In the genomic region with DNA sequence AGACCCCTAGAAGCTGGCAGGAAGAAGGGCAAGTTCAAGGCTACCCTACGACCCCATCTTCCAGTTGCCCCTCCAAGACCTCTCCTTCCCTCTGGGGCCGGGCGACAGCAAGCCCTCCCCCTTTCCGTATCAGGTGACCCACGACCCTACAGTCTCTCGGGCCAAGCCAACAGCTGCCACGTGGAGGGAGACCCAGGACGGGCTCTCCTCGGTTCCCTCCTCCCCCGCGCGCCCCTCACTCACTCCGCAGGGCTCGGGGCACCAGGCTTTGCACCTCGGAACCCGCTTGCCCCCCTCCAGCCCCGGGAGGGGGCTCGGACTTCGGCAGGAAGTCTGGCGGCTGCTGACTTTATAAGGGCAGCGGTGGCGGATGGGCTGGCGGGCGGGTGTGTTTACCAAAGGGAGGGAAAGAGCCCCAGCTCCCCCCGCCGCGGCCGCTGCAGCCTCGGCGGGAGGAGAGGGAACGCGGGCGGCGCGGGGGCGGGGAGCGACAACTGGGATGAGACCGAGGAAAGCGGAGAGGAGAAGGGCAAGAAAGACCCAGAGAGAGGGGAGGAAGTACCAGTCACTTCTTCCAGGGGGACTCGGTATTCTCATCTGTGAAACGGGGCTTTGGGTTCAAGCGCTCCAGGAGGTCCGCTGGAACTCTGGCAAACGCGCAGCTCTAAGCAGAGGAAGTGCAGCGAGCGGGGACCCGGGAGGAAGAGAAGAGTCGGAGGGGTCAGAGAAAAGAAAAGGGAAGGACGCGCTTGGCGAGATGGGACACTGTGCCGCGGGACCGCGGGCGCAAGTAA, we compare ENCODE assay signal across 1 cellular context.
TF ChIP-seq lines count a peak whose summit lies in the region.

No MANE protein-coding gene starts in this region.

TF ChIP-seq in HepG2, 621 proteins besides CTCF, POLR2A, EP300 and RAD21 (continued from another document and continues in another):
- TF ChIP-seq, protein P1, sequence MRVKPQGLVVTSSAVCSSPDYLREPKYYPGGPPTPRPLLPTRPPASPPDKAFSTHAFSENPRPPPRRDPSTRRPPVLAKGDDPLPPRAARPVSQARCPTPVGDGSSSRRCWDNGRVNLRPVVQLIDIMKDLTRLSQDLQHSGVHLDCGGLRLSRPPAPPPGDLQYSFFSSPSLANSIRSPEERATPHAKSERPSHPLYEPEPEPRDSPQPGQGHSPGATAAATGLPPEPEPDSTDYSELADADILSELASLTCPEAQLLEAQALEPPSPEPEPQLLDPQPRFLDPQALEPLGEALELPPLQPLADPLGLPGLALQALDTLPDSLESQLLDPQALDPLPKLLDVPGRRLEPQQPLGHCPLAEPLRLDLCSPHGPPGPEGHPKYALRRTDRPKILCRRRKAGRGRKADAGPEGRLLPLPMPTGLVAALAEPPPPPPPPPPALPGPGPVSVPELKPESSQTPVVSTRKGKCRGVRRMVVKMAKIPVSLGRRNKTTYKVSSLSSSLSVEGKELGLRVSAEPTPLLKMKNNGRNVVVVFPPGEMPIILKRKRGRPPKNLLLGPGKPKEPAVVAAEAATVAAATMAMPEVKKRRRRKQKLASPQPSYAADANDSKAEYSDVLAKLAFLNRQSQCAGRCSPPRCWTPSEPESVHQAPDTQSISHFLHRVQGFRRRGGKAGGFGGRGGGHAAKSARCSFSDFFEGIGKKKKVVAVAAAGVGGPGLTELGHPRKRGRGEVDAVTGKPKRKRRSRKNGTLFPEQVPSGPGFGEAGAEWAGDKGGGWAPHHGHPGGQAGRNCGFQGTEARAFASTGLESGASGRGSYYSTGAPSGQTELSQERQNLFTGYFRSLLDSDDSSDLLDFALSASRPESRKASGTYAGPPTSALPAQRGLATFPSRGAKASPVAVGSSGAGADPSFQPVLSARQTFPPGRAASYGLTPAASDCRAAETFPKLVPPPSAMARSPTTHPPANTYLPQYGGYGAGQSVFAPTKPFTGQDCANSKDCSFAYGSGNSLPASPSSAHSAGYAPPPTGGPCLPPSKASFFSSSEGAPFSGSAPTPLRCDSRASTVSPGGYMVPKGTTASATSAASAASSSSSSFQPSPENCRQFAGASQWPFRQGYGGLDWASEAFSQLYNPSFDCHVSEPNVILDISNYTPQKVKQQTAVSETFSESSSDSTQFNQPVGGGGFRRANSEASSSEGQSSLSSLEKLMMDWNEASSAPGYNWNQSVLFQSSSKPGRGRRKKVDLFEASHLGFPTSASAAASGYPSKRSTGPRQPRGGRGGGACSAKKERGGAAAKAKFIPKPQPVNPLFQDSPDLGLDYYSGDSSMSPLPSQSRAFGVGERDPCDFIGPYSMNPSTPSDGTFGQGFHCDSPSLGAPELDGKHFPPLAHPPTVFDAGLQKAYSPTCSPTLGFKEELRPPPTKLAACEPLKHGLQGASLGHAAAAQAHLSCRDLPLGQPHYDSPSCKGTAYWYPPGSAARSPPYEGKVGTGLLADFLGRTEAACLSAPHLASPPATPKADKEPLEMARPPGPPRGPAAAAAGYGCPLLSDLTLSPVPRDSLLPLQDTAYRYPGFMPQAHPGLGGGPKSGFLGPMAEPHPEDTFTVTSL (CRISPR knock-in tag; IDR thresholded peaks at IDR 0.05; ENCODE audit: borderline replicate concordance) = no peak
- TF ChIP-seq YEATS2 (CRISPR knock-in tag; IDR thresholded peaks at IDR 0.05; ENCODE audit: borderline replicate concordance) (peak; percentile 29; the same call in 1 of the 2 replicates), CC2D1A (CRISPR knock-in tag; IDR thresholded peaks at IDR 0.05) (no peak), ZNF629 (CRISPR knock-in tag; conservative IDR thresholded peaks at IDR 0.05) (peak; percentile 93), ELF1 (CRISPR knock-in tag; IDR thresholded peaks at IDR 0.05) (peak; percentile 38; the same call in 1 of the 2 replicates), SMC3 (IDR thresholded peaks at IDR 0.05; ENCODE audit: low read length) (no peak), KDM4B (CRISPR knock-in tag; IDR thresholded peaks at IDR 0.05) (0 out of 2 replicates have a peak, but pooled peaks have one; percentile 70), ZNF780A (CRISPR knock-in tag; IDR thresholded peaks at IDR 0.05) (no peak), GABPB1 (CRISPR knock-in tag; IDR thresholded peaks at IDR 0.05) (peak; percentile 64; the same call in 1 of the 2 replicates), ZMYM3 (CRISPR knock-in tag; IDR thresholded peaks at IDR 0.05) (peak; percentile 81), NR2F2 (IDR thresholded peaks at IDR 0.05; ENCODE audit: borderline replicate concordance, low read depth) (peak; percentile 28; the same call in 1 of the 2 replicates), CENPT (CRISPR knock-in tag; IDR thresholded peaks at IDR 0.05; ENCODE audit: low read depth) (no peak), PTBP1 (IDR thresholded peaks at IDR 0.05; ENCODE audit: low read depth, low read length, poor library complexity, severe bottlenecking) (peak; percentile 35), ARNTL (CRISPR knock-in tag; IDR thresholded peaks at IDR 0.05) (peak; percentile 45), RARG (CRISPR knock-in tag; IDR thresholded peaks at IDR 0.05; ENCODE audit: low read depth) (no peak), GATA4 (IDR thresholded peaks at IDR 0.05; ENCODE audit: borderline replicate concordance, low read depth) (peak; percentile 47; the same call in 1 of the 2 replicates), ETV6 (CRISPR knock-in tag; conservative IDR thresholded peaks at IDR 0.05) (no peak; the same call in 1 of the 2 replicates)
- TF ChIP-seq, protein P2, sequence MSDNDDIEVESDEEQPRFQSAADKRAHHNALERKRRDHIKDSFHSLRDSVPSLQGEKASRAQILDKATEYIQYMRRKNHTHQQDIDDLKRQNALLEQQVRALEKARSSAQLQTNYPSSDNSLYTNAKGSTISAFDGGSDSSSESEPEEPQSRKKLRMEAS (IDR thresholded peaks at IDR 0.05) = peak; percentile 92
- TF ChIP-seq, protein P3, sequence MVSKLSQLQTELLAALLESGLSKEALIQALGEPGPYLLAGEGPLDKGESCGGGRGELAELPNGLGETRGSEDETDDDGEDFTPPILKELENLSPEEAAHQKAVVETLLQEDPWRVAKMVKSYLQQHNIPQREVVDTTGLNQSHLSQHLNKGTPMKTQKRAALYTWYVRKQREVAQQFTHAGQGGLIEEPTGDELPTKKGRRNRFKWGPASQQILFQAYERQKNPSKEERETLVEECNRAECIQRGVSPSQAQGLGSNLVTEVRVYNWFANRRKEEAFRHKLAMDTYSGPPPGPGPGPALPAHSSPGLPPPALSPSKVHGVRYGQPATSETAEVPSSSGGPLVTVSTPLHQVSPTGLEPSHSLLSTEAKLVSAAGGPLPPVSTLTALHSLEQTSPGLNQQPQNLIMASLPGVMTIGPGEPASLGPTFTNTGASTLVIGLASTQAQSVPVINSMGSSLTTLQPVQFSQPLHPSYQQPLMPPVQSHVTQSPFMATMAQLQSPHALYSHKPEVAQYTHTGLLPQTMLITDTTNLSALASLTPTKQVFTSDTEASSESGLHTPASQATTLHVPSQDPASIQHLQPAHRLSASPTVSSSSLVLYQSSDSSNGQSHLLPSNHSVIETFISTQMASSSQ (IDR thresholded peaks at IDR 0.05; ENCODE audit: low read depth) = no peak
- TF ChIP-seq, protein P3 (CRISPR knock-in tag; IDR thresholded peaks at IDR 0.05; ENCODE audit: borderline replicate concordance) = peak; percentile 57; the same call in 1 of the 2 replicates
- TF ChIP-seq, protein P4, sequence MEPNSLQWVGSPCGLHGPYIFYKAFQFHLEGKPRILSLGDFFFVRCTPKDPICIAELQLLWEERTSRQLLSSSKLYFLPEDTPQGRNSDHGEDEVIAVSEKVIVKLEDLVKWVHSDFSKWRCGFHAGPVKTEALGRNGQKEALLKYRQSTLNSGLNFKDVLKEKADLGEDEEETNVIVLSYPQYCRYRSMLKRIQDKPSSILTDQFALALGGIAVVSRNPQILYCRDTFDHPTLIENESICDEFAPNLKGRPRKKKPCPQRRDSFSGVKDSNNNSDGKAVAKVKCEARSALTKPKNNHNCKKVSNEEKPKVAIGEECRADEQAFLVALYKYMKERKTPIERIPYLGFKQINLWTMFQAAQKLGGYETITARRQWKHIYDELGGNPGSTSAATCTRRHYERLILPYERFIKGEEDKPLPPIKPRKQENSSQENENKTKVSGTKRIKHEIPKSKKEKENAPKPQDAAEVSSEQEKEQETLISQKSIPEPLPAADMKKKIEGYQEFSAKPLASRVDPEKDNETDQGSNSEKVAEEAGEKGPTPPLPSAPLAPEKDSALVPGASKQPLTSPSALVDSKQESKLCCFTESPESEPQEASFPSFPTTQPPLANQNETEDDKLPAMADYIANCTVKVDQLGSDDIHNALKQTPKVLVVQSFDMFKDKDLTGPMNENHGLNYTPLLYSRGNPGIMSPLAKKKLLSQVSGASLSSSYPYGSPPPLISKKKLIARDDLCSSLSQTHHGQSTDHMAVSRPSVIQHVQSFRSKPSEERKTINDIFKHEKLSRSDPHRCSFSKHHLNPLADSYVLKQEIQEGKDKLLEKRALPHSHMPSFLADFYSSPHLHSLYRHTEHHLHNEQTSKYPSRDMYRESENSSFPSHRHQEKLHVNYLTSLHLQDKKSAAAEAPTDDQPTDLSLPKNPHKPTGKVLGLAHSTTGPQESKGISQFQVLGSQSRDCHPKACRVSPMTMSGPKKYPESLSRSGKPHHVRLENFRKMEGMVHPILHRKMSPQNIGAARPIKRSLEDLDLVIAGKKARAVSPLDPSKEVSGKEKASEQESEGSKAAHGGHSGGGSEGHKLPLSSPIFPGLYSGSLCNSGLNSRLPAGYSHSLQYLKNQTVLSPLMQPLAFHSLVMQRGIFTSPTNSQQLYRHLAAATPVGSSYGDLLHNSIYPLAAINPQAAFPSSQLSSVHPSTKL (CRISPR knock-in tag; IDR thresholded peaks at IDR 0.05) = no peak; the same call in 1 of the 2 replicates
- TF ChIP-seq, protein P5, sequence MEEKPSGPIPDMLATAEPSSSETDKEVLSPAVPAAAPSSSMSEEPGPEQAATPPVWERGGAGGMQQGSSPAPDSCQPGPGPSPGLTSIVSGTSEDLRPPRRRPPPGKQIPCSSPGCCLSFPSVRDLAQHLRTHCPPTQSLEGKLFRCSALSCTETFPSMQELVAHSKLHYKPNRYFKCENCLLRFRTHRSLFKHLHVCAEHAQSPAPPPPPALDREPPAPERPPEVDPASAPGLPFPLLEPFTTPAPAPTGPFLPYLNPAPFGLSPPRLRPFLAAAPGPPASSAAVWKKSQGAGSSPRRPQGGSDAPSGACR (CRISPR knock-in tag; IDR thresholded peaks at IDR 0.05) = peak; percentile 91
- TF ChIP-seq, protein P6, sequence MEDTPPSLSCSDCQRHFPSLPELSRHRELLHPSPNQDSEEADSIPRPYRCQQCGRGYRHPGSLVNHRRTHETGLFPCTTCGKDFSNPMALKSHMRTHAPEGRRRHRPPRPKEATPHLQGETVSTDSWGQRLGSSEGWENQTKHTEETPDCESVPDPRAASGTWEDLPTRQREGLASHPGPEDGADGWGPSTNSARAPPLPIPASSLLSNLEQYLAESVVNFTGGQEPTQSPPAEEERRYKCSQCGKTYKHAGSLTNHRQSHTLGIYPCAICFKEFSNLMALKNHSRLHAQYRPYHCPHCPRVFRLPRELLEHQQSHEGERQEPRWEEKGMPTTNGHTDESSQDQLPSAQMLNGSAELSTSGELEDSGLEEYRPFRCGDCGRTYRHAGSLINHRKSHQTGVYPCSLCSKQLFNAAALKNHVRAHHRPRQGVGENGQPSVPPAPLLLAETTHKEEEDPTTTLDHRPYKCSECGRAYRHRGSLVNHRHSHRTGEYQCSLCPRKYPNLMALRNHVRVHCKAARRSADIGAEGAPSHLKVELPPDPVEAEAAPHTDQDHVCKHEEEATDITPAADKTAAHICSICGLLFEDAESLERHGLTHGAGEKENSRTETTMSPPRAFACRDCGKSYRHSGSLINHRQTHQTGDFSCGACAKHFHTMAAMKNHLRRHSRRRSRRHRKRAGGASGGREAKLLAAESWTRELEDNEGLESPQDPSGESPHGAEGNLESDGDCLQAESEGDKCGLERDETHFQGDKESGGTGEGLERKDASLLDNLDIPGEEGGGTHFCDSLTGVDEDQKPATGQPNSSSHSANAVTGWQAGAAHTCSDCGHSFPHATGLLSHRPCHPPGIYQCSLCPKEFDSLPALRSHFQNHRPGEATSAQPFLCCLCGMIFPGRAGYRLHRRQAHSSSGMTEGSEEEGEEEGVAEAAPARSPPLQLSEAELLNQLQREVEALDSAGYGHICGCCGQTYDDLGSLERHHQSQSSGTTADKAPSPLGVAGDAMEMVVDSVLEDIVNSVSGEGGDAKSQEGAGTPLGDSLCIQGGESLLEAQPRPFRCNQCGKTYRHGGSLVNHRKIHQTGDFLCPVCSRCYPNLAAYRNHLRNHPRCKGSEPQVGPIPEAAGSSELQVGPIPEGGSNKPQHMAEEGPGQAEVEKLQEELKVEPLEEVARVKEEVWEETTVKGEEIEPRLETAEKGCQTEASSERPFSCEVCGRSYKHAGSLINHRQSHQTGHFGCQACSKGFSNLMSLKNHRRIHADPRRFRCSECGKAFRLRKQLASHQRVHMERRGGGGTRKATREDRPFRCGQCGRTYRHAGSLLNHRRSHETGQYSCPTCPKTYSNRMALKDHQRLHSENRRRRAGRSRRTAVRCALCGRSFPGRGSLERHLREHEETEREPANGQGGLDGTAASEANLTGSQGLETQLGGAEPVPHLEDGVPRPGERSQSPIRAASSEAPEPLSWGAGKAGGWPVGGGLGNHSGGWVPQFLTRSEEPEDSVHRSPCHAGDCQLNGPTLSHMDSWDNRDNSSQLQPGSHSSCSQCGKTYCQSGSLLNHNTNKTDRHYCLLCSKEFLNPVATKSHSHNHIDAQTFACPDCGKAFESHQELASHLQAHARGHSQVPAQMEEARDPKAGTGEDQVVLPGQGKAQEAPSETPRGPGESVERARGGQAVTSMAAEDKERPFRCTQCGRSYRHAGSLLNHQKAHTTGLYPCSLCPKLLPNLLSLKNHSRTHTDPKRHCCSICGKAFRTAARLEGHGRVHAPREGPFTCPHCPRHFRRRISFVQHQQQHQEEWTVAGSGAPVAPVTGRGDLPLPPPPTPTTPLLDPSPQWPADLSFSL (CRISPR knock-in tag; IDR thresholded peaks at IDR 0.05) = no peak
- TF ChIP-seq, protein P7, sequence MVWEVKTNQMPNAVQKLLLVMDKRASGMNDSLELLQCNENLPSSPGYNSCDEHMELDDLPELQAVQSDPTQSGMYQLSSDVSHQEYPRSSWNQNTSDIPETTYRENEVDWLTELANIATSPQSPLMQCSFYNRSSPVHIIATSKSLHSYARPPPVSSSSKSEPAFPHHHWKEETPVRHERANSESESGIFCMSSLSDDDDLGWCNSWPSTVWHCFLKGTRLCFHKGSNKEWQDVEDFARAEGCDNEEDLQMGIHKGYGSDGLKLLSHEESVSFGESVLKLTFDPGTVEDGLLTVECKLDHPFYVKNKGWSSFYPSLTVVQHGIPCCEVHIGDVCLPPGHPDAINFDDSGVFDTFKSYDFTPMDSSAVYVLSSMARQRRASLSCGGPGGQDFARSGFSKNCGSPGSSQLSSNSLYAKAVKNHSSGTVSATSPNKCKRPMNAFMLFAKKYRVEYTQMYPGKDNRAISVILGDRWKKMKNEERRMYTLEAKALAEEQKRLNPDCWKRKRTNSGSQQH (CRISPR knock-in tag; IDR thresholded peaks at IDR 0.05; ENCODE audit: low read depth) = peak; percentile 85; the same call in 1 of the 2 replicates
- TF ChIP-seq, protein P8, sequence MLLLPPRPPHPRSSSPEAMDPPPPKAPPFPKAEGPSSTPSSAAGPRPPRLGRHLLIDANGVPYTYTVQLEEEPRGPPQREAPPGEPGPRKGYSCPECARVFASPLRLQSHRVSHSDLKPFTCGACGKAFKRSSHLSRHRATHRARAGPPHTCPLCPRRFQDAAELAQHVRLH (CRISPR knock-in tag; IDR thresholded peaks at IDR 0.05; ENCODE audit: borderline replicate concordance, low read depth) = peak; percentile 2; the same call in 1 of the 2 replicates
